In the genomic region with DNA sequence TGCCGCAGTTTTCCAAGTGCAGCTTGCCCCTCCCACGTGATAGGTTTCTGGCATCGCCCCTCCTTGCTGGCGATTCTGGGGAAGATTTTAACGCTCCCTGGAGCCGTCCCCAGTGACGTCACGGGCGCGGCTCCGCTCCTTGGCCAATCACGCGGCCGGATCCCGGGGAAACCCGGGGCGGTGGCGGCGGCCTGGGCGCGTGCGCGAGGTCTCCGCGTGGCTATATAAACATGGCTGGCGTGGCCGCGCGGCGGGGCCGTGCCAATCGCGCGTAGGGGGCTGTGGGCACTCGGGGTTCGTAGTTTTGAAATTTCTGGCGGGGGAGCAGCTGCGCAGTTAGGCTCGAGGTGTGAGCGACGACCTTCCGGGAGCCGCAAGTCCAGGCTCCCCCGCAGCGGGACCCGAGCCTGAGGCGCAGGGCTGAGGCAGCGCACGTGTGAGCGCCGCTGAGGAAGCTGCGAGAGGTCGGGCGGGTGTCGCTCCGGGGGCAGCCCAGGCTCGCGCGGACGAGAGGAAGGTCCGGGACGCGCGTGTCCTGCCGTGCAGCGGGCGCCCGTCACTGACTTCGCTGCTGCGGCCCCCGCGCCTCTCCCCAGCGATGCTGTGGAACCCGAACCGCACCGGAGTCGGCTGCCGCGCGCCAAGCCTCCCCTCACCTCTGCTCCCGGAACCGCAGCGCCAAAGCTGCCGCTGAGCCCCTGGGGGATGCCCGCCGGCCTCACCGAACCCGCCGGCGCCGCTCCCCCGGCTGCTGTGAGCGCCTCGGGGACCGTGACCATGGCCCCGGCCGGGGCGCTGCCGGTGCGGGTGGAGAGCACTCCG, we compare ENCODE assay signal across 8 cellular contexts.
DNase-seq lines count a peak whose midpoint lies in the region; ATAC-seq and TF ChIP-seq lines count a peak whose summit lies in the region.

A gene with protein sequence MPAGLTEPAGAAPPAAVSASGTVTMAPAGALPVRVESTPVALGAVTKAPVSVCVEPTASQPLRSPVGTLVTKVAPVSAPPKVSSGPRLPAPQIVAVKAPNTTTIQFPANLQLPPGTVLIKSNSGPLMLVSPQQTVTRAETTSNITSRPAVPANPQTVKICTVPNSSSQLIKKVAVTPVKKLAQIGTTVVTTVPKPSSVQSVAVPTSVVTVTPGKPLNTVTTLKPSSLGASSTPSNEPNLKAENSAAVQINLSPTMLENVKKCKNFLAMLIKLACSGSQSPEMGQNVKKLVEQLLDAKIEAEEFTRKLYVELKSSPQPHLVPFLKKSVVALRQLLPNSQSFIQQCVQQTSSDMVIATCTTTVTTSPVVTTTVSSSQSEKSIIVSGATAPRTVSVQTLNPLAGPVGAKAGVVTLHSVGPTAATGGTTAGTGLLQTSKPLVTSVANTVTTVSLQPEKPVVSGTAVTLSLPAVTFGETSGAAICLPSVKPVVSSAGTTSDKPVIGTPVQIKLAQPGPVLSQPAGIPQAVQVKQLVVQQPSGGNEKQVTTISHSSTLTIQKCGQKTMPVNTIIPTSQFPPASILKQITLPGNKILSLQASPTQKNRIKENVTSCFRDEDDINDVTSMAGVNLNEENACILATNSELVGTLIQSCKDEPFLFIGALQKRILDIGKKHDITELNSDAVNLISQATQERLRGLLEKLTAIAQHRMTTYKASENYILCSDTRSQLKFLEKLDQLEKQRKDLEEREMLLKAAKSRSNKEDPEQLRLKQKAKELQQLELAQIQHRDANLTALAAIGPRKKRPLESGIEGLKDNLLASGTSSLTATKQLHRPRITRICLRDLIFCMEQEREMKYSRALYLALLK (plus strand): TSS at position 217 of the 822 bp plus-strand sequence. CDS start 489 bp downstream, at position 706.

- TF ChIP-seq CTCF in AG09309 (IDR thresholded peaks at IDR 0.05; ENCODE audit: control insufficient read depth, insufficient read depth, low read depth, low read length, missing control alignments), result no peak

- ATAC-seq in GM18909 (IDR thresholded peaks at IDR 0.05; ENCODE audit: poor library complexity, unreplicated experiment) (peak; percentile 89), HG03159 (IDR thresholded peaks at IDR 0.05; ENCODE audit: unreplicated experiment) (peak; percentile 83)

- DNase-seq in AG09309 (ENCODE audit: low read depth), result peak; percentile 43
- DNase-seq in NCI-H345 treated with DMSO at 0.1 percent for 48 hours (lab: John Stamatoyannopoulos, UW; ENCODE audit: unreplicated experiment), result peak; percentile 89
- peak; percentile 89 for DNase-seq in activated CD4-positive, CD25-positive, alpha-beta regulatory T cell (lab: John Stamatoyannopoulos, UW)
- DNase-seq in central memory CD4-positive, alpha-beta T cell, result peak; percentile 90
- peak; percentile 91 for DNase-seq in iris pigment epithelial cell (ENCODE audit: low read depth)
- peak; percentile 89 to 93 for DNase-seq in stimulated activated CD4-positive, alpha-beta T cell treated with anti-CD3 and anti-CD28 coated beads, Interleukin-12 subunit alpha, Interleukin-12 subunit beta, amount 100 ng/mL, for 24 hours (ENCODE audit: low read depth in 2 of 2)

- peak within 1 kb of the TSS; percentile 75 for H3K4me3 ChIP-seq in AG09309 (ENCODE audit: control insufficient read depth, low read depth, low read length)

Comparison
In these comparisons a context has a peak if more than half of its experiments do, and no peak if none do; other contexts are left out.
1. Peak in every context shown above with its lines: DNase-seq, ATAC-seq and H3K4me3 ChIP-seq.